8 cellular contexts compared by ENCODE assay signal in the genomic region with DNA sequence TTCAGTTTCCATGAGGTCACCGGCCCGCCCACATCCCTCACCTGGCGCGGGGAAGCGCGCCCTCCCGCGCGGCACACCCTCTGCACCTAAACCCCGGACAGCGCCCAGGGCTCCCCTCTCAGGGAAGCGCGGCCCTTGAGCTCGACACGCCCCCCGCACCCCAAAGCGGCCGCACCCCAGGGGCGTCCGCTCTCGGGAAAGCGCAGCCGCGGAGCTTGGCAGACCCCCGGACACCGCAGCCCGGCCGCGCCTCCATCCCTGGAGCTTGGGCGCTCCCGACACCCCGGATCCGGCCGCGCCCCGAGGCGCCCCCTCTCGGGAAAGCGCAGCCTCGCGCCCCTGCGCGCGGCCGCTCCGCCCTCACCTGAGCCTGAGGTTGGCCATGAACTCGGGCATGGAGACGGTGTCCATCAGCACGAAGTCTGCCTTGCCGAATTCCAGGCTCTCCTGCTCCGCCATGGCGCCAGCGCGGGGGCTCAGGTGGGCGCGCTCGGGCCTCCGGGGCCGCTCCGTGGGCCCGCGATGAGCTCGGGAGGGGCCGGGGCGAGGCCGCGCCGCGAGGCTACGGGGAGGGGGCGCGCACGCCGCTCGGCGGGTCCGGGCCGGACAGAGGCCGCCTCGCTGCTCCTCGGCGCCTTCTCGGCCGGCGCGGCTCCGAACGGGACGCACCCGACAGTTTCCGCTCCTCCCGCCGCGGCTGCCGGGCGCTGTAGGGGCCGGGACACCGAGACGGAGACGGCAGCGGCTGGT. TPM values are rescaled to one million over a fixed set of nuclear protein-coding genes. Genes with fewer than 3 reads are reported as not detected.
DNase-seq lines count a peak whose midpoint lies in the region; ATAC-seq and TF ChIP-seq lines count a peak whose summit lies in the region.

Gene MYO1D (minus strand): TSS at position 711 of the 750 bp plus-strand sequence. CDS start 252 bp downstream, at position 459.

- no peak for DNase-seq in Jurkat, Clone E6-1 (ENCODE audit: low read depth, low spot score)
- DNase-seq in activated B cell treated with CpG ODN at 0.5 μM for 24 hours (peak; percentile 73), left lung (peak; percentile 79 to 88), NCI-H1048 (lab: John Stamatoyannopoulos, UW) (no peak)
- DNase-seq in central memory CD8-positive, alpha-beta T cell (ENCODE audit: low spot score in 2 of 2), result peak in 1 of 2 donors; percentile 18
- peak; percentile 73 for DNase-seq in stimulated activated CD4-positive, alpha-beta T cell treated with anti-CD3 and anti-CD28 coated beads, Interleukin-2, amount 100 ng/mL, for 4 hours (ENCODE audit: low read depth)

- CTCF ChIA-PET in activated B cell treated with CpG ODN at 0.5 μM for 24 hours (lab: Charles Lee), result interaction anchor here (0.7 to 4.2 kb wide), 29 partner anchors 9 to 414 kb away, joined by 3 to 128 read pairs (median 7); no protein-coding TSS in a partner anchor

- H3K27ac ChIP-seq in DOHH2 (ENCODE audit: low read depth, low read length) (no peak within 1 kb of the TSS), left lung (peak within 1 kb of the TSS; percentile 83 to 93)

- POLR2A ChIA-PET in activated B cell treated with CpG ODN at 0.5 μM for 24 hours (lab: Charles Lee), result interaction anchor here (0.9 to 3.0 kb wide), 12 partner anchors 10 to 414 kb away, joined by 3 to 48 read pairs (median 4); partner anchors contain the start of genes CDK5R1 and TMEM98

- intact Hi-C loops in activated B cell treated with CpG ODN at 0.5 μM for 24 hours (cut with micrococcal nuclease), result loop anchor here (1.0 to 2.0 kb wide), 5 partner anchors 34 to 432 kb away; partner anchors contain the start of gene PSMD11
- intact Hi-C loops in left lung (cut with DNase I), result loop anchor here in 1 of 2 donors (5.0 kb wide), 1 partner anchor 94 kb away; no protein-coding TSS in a partner anchor

- peak within 1 kb of the TSS; percentile 92 for H3K4me2 ChIP-seq in DOHH2 (ENCODE audit: low read length)

- H3K4me3 Mint-ChIP-seq in activated B cell treated with CpG ODN at 0.5 μM for 24 hours, result peak within 1 kb of the TSS; percentile 91
- H3K4me3 Mint-ChIP-seq in central memory CD8-positive, alpha-beta T cell, result peak within 1 kb of the TSS; percentile 89

- H3K27ac Mint-ChIP-seq in activated B cell treated with CpG ODN at 0.5 μM for 24 hours, result peak within 1 kb of the TSS; percentile 93
- H3K27ac Mint-ChIP-seq in central memory CD8-positive, alpha-beta T cell (ENCODE audit: low read depth), result peak within 1 kb of the TSS; percentile 69

- H3K4me1 ChIP-seq in DOHH2 (ENCODE audit: control insufficient read depth, low read length), result peaks cover 24% of the 10 kb centered on the region
- H3K4me1 ChIP-seq in left lung, result peaks cover 11 to 30% of the 10 kb centered on the region in 2 donors

- no peaks in the 10 kb centered on the region for H3K9me2 ChIP-seq in DOHH2 (replicated peaks; ENCODE audit: control insufficient read depth, low read length)

- peaks cover 2% of the 10 kb centered on the region for H3K36me3 Mint-ChIP-seq in activated B cell treated with CpG ODN at 0.5 μM for 24 hours (ENCODE audit: low read depth)
- H3K36me3 Mint-ChIP-seq in central memory CD8-positive, alpha-beta T cell (ENCODE audit: insufficient read depth), result peaks cover 5% of the 10 kb centered on the region

- no peaks in the 10 kb centered on the region for H3K79me2 ChIP-seq in DOHH2 (ENCODE audit: control insufficient read depth, low read length)

- H3K9me3 ChIP-seq in DOHH2 (ENCODE audit: control insufficient read depth, insufficient read depth, low read length) (no peaks in the 10 kb centered on the region), left lung (no peaks in the 10 kb centered on the region)

- H3K4me3 ChIP-seq in DOHH2 (ENCODE audit: low read length) (peak within 1 kb of the TSS; percentile 82), left lung (peak within 1 kb of the TSS; percentile 66 to 81)
- H3K4me3 ChIP-seq in Jurkat, Clone E6-1 (ENCODE audit: low read length), result peak within 1 kb of the TSS; percentile 60

- no peaks in the 10 kb centered on the region for H4K20me1 ChIP-seq in DOHH2 (ENCODE audit: control insufficient read depth, insufficient read depth, low read depth, low read length)

- ATAC-seq in GM21576 (IDR thresholded peaks at IDR 0.05; ENCODE audit: unreplicated experiment) (peak; percentile 49), activated B cell treated with CpG ODN at 0.5 μM for 24 hours (ENCODE audit: low read depth) (peak; percentile 47), left lung (peak; percentile 71)
- ATAC-seq in central memory CD8-positive, alpha-beta T cell (replicated peaks; ENCODE audit: extremely low read depth, poor library complexity, severe bottlenecking), result peak; percentile 27

- peaks cover 21% of the 10 kb centered on the region for H3K27me3 ChIP-seq in DOHH2 (ENCODE audit: control insufficient read depth, low read length)
- H3K27me3 ChIP-seq in left lung, result peaks cover 0 to 19% of the 10 kb centered on the region in 2 donors

- no peaks in the 10 kb centered on the region for H3K9me3 Mint-ChIP-seq in activated B cell treated with CpG ODN at 0.5 μM for 24 hours
- no peaks in the 10 kb centered on the region for H3K9me3 Mint-ChIP-seq in central memory CD8-positive, alpha-beta T cell

- peaks cover 18% of the 10 kb centered on the region for H3K4me1 Mint-ChIP-seq in activated B cell treated with CpG ODN at 0.5 μM for 24 hours
- H3K4me1 Mint-ChIP-seq in central memory CD8-positive, alpha-beta T cell, result peaks cover 11% of the 10 kb centered on the region

- peak; percentile 56 for TF ChIP-seq CTCF in DOHH2 (IDR thresholded peaks at IDR 0.05; ENCODE audit: low read depth, low read length, poor library complexity, severe bottlenecking)
- no peak for TF ChIP-seq CTCF in activated B cell treated with CpG ODN at 0.5 μM for 24 hours (IDR thresholded peaks at IDR 0.05)
- peak; percentile 19 to 27 for TF ChIP-seq CTCF in left lung (IDR thresholded peaks at IDR 0.05)

- H3K36me3 ChIP-seq in DOHH2 (ENCODE audit: control insufficient read depth, low read length), result no peaks in the 10 kb centered on the region
- no peaks in the 10 kb centered on the region for H3K36me3 ChIP-seq in left lung

- no peaks in the 10 kb centered on the region for H3F3A ChIP-seq in DOHH2 (ENCODE audit: control insufficient read depth, insufficient read depth)

- no peaks in the 10 kb centered on the region for H3K27me3 Mint-ChIP-seq in activated B cell treated with CpG ODN at 0.5 μM for 24 hours
- peaks cover under 1% of the 10 kb centered on the region for H3K27me3 Mint-ChIP-seq in central memory CD8-positive, alpha-beta T cell

RNA-seq across cellular contexts. Expression of gene MYO1D, which starts in this region (rescaled TPM):
- 13.3 TPM for polyA plus RNA-seq in Jurkat, Clone E6-1 (2012; ENCODE audit: insufficient read depth, insufficient read length)
- total RNA-seq in activated B cell treated with CpG ODN at 0.5 μM for 24 hours (24.6 and 27.7 TPM in 2 replicates), left lung (10 to 100 TPM; 62.0 to 92.8 TPM)

Comparison
In these comparisons a context has a peak if more than half of its experiments do, and no peak if none do; other contexts are left out.
1. DNase-seq: peak in activated B cell treated with CpG ODN at 0.5 μM for 24 hours (single experiment), left lung (2 of 2) and stimulated activated CD4-positive, alpha-beta T cell treated with anti-CD3 and anti-CD28 coated beads, Interleukin-2, amount 100 ng/mL, for 4 hours (single experiment); none in Jurkat, Clone E6-1 (single experiment) and NCI-H1048 (single experiment).
2. Peak in every context shown above with its lines, with median percentiles within 50 percentile points of each other: H3K4me3 ChIP-seq and ATAC-seq.